17 cellular contexts compared by ENCODE assay signal in the genomic region with DNA sequence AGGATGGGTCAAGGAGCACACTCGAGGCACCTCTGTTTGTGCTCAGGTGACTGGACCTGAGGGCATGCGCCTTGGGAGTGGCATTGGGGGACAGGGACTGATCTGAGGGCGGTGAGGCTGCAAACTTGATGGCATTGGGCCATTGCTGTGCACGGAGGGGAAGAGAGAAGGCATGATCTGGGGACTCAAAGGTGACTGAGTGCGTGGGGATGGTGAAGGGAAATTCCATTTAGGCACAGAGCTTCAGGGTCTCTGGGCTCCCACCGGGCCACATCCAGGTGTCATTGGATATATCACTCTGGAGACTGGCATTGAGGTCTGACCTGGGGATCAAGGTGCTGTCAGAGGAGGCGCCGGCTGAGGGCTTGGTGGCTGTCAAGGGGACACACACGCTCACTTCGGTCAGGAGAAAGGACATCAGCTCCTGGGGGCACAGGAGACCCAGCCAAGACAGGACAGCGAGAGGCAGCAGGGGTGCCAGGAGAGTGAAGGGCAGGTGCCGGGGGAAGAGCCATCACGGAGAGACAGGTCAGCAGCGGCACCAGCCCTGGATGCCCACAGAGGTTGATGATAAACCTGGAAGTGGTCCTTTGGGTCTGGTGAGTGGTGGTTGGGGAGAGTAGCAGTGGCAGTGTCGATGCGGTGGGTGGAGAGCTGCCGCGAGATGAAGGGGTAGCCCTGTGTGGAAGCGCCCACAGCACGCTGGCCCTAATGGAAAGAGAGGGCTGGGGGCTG. TPM values are rescaled to one million over a fixed set of nuclear protein-coding genes. Genes with fewer than 3 reads are reported as not detected.
"Had no signal": no experiment of that assay in that cellular context is flagged by ENCODE, and none has a peak within 500 bp of the region (broad histone marks: within the 10 kb centered on the region; RNA-seq: fewer than 3 reads in every experiment).

No MANE protein-coding gene starts in this region.

- H3K27me3 ChIP-seq: esophagus squamous epithelium, thyroid gland, vagina had no signal

- H3K9me3 ChIP-seq: esophagus squamous epithelium, left ventricle myocardium inferior, thyroid gland, vagina had no signal

- ATAC-seq: activated CD4-positive, CD25-positive, alpha-beta regulatory T cell treated with anti-CD3 and anti-CD28 coated beads, Interleukin-2, amount 50 U/mL, for 24 hours; activated T-helper 17 cell treated with anti-CD3 and anti-CD28 coated beads, Interleukin-2, amount 50 U/mL, for 72 hours had no signal

- H3K4me3 ChIP-seq: coronary artery, esophagus squamous epithelium, left ventricle myocardium inferior, thyroid gland, vagina had no signal

- H3K27ac ChIP-seq: coronary artery, esophagus squamous epithelium, left ventricle myocardium inferior, thyroid gland, vagina had no signal

- H3K9me3 Mint-ChIP-seq: activated T-helper 17 cell treated with anti-CD3 and anti-CD28 coated beads, Interleukin-2, amount 50 U/mL, for 72 hours had no signal

- H3K27ac Mint-ChIP-seq: activated T-helper 17 cell treated with anti-CD3 and anti-CD28 coated beads, Interleukin-2, amount 50 U/mL, for 72 hours had no signal

- H3K27me3 Mint-ChIP-seq: activated T-helper 17 cell treated with anti-CD3 and anti-CD28 coated beads, Interleukin-2, amount 50 U/mL, for 72 hours had no signal

- H3K4me3 Mint-ChIP-seq: activated T-helper 17 cell treated with anti-CD3 and anti-CD28 coated beads, Interleukin-2, amount 50 U/mL, for 72 hours had no signal

- DNase-seq: activated naive CD4-positive, alpha-beta T cell treated with anti-CD3 and anti-CD28 coated beads, Interleukin-2, amount 50 U/mL, for 16 hours; caudate nucleus; esophagus squamous epithelium; glutamatergic neuron; hypothalamus; left ventricle myocardium inferior; mesendoderm; stimulated activated CD4-positive, alpha-beta T cell treated with anti-CD3 and anti-CD28 coated beads, Interleukin-12 subunit alpha, Interleukin-12 subunit beta, amount 100 ng/mL, for 4 hours; stimulated activated CD4-positive, alpha-beta T cell treated with anti-CD3 and anti-CD28 coated beads, Interleukin-2, amount 100 ng/mL, for 24 hours; T-helper 9 cell; thyroid gland had no signal

RNA-seq across cellular contexts. Expression of a gene that starts 37.6 kb away (rescaled TPM):
- total RNA-seq: activated CD8-positive, alpha-beta memory T cell treated with anti-CD3 and anti-CD28 coated beads for 36 hours; activated T-helper 17 cell treated with anti-CD3 and anti-CD28 coated beads, Interleukin-2, amount 50 U/mL, for 72 hours had no signal
- polyA plus RNA-seq: endothelial cell of umbilical vein had no signal
